Comparison of ENCODE assay signal across 8 cellular contexts in the genomic region with DNA sequence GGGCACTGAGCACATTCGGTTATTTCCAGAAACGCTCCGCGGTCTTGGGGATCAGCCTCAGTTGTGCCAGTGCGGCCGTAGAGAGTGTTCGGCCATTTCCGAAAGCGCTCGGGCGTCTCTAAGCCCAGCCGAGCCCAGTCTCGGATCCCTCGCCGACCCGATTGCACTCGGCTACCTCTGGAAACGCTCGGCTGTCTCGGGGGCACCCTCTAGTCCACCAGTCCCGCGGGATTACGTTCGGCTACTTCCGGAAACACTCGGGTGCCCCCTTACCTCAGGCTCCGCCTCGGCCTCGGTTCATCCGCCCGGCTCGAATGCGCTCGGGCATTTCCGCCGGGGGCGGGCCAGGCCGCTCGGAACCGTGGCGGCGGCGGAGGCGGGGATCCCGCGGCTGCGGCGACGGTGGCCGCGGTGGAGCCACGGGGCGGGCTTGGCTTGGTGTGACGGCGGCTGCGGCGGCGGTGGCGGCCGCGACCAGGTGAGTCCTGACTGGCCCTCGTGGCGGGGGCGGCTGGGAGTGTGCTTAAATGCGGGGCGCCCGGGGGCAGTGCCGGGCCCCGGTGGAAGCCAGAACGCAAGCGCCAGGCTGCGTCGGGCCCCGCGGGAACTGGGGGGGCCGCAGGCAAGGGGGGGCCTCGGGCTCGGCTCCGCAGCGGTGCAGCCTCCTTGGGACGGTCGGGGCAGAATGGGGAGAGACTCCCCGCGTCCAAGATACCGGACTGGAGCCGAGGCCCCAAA. TPM values are rescaled to one million over a fixed set of nuclear protein-coding genes. Genes with fewer than 3 reads are reported as not detected.
DNase-seq lines count a peak whose midpoint lies in the region; TF ChIP-seq lines count a peak whose summit lies in the region.

Gene PIK3R2 (plus strand): TSS at position 347 of the 738 bp plus-strand sequence. CDS start 2,717 bp downstream, outside the sequence.

- peak; percentile 97 for DNase-seq in GDM1 (lab: John Stamatoyannopoulos, UW)
- peak; percentile 96 for DNase-seq in HFF-Myc (ENCODE audit: extremely low read depth, low read depth)
- DNase-seq in MV-4-11 (lab: John Stamatoyannopoulos, UW), result peak; percentile 99
- peak; percentile 99 for DNase-seq in SJSA1 (ENCODE audit: low read depth in 1 of 2, low spot score in 2 of 2)
- DNase-seq in activated gamma-delta T cell treated with anti-CD3 and anti-CD28 coated beads, Interleukin-2, amount 50 U/mL, for 16 hours (ENCODE audit: low read depth), result peak; percentile 99
- peak; percentile 99 for DNase-seq in fibroblast of villous mesenchyme (ENCODE audit: low read depth)
- DNase-seq in nephron progenitor cell, result peak; percentile 100

- H3K27ac Mint-ChIP-seq in nephron progenitor cell, result peak within 1 kb of the TSS; percentile 99
- peak within 1 kb of the TSS; percentile 97 for H3K27ac Mint-ChIP-seq in stimulated activated naive CD8-positive, alpha-beta T cell treated with anti-CD3 and anti-CD28 coated beads, Interleukin-15, Interleukin-2, amounts not matched to agents 100 ng/mL and 50 ng/mL, for 24 hours

- peaks cover 15% of the 10 kb centered on the region for H3K4me1 ChIP-seq in SJSA1 (replicated peaks)

- no peaks in the 10 kb centered on the region for H3K9me3 Mint-ChIP-seq in nephron progenitor cell
- no peaks in the 10 kb centered on the region for H3K9me3 Mint-ChIP-seq in stimulated activated naive CD8-positive, alpha-beta T cell treated with anti-CD3 and anti-CD28 coated beads, Interleukin-15, Interleukin-2, amounts not matched to agents 100 ng/mL and 50 ng/mL, for 24 hours

- peaks cover 37% of the 10 kb centered on the region for H3K4me1 Mint-ChIP-seq in nephron progenitor cell
- H3K4me1 Mint-ChIP-seq in stimulated activated naive CD8-positive, alpha-beta T cell treated with anti-CD3 and anti-CD28 coated beads, Interleukin-15, Interleukin-2, amounts not matched to agents 100 ng/mL and 50 ng/mL, for 24 hours (ENCODE audit: low read depth), result peaks cover 26% of the 10 kb centered on the region

- no peaks in the 10 kb centered on the region for H3K9me3 ChIP-seq in SJSA1 (replicated peaks)

- H3K27me3 Mint-ChIP-seq in nephron progenitor cell (ENCODE audit: low read depth, poor library complexity), result no peaks in the 10 kb centered on the region
- no peaks in the 10 kb centered on the region for H3K27me3 Mint-ChIP-seq in stimulated activated naive CD8-positive, alpha-beta T cell treated with anti-CD3 and anti-CD28 coated beads, Interleukin-15, Interleukin-2, amounts not matched to agents 100 ng/mL and 50 ng/mL, for 24 hours

- H3K4me3 ChIP-seq in HFF-Myc (replicated peaks; ENCODE audit: low read depth, low read length), result peak within 1 kb of the TSS; percentile 90
- H3K4me3 ChIP-seq in SJSA1, result peak within 1 kb of the TSS; percentile 87
- H3K4me3 ChIP-seq in fibroblast of villous mesenchyme (ENCODE audit: low read depth, low read length), result peak within 1 kb of the TSS; percentile 93

- peak within 1 kb of the TSS; percentile 92 for H3K4me3 Mint-ChIP-seq in nephron progenitor cell
- H3K4me3 Mint-ChIP-seq in stimulated activated naive CD8-positive, alpha-beta T cell treated with anti-CD3 and anti-CD28 coated beads, Interleukin-15, Interleukin-2, amounts not matched to agents 100 ng/mL and 50 ng/mL, for 24 hours, result peak within 1 kb of the TSS; percentile 89

- no peaks in the 10 kb centered on the region for H3K27me3 ChIP-seq in SJSA1 (replicated peaks)

- H3K36me3 ChIP-seq in SJSA1, result peaks cover 25% of the 10 kb centered on the region

- peaks cover 10% of the 10 kb centered on the region for H3K36me3 Mint-ChIP-seq in nephron progenitor cell (ENCODE audit: low read depth)
- no peaks in the 10 kb centered on the region for H3K36me3 Mint-ChIP-seq in stimulated activated naive CD8-positive, alpha-beta T cell treated with anti-CD3 and anti-CD28 coated beads, Interleukin-15, Interleukin-2, amounts not matched to agents 100 ng/mL and 50 ng/mL, for 24 hours (ENCODE audit: low read depth)

- TF ChIP-seq CTCF in HFF-Myc (IDR thresholded peaks at IDR 0.05; ENCODE audit: low read depth, low read length, missing control alignments) (no peak), fibroblast of villous mesenchyme (IDR thresholded peaks at IDR 0.05; ENCODE audit: insufficient read depth, low read depth, low read length) (no peak), nephron progenitor cell (IDR thresholded peaks at IDR 0.05) (no peak)

- peak within 1 kb of the TSS; percentile 72 for H3K27ac ChIP-seq in SJSA1

RNA-seq across cellular contexts. Expression of gene PIK3R2, which starts in this region (rescaled TPM):
- 24.2 and 35.0 TPM in 2 replicates for total RNA-seq in SJSA1 (2014; rRNA removed; shearing (Covaris generic))
- 30.7 and 30.9 TPM in 2 replicates for total RNA-seq in fibroblast of villous mesenchyme

Comparison
In these comparisons a context has a peak if more than half of its experiments do, and no peak if none do; other contexts are left out.
1. Peak in every context shown above with its lines: DNase-seq, H3K4me3 ChIP-seq and H3K27ac ChIP-seq.